ENCODE assay signal across 1 cellular context in genomic region chr12:53966070-53966384, GRCh38.
A peak's percentile ranks its signal among the peaks of the same experiment; 100 is the strongest.
TF ChIP-seq lines count a peak whose summit lies in the region.

No MANE protein-coding gene starts in this region.

TF ChIP-seq in H1, 55 proteins besides CTCF, POLR2A, EP300 and RAD21:
- no peak for TF ChIP-seq RNF2 (IDR thresholded peaks at IDR 0.05; ENCODE audit: borderline replicate concordance, low read depth, low read length, missing control alignments, poor library complexity, severe bottlenecking)
- no peak for TF ChIP-seq E2F6 (IDR thresholded peaks at IDR 0.05)
- TF ChIP-seq EZH2 (IDR thresholded peaks at IDR 0.05; ENCODE audit: low read depth, low read length, severe bottlenecking): no peak
- no peak for TF ChIP-seq CBX8 (IDR thresholded peaks at IDR 0.05; ENCODE audit: borderline replicate concordance, low read depth, low read length)
- TF ChIP-seq TCF12 (IDR thresholded peaks at IDR 0.05; ENCODE audit: low read depth, low read length): peak; percentile 28; the same call in 1 of the 2 replicates
- TF ChIP-seq SAP30 (IDR thresholded peaks at IDR 0.05; ENCODE audit: insufficient read depth, insufficient replicate concordance, low read length): no peak
- TF ChIP-seq CHD2 (IDR thresholded peaks at IDR 0.05; ENCODE audit: low read length): no peak
- TF ChIP-seq SIX5 (IDR thresholded peaks at IDR 0.05; ENCODE audit: low read depth, low read length): no peak
- no peak for TF ChIP-seq POU5F1 (IDR thresholded peaks at IDR 0.05; ENCODE audit: low read depth, low read length)
- TF ChIP-seq EGR1 (IDR thresholded peaks at IDR 0.05; ENCODE audit: borderline replicate concordance, low read depth, low read length): peak; percentile 87
- TF ChIP-seq FOSL1 (IDR thresholded peaks at IDR 0.05; ENCODE audit: insufficient read depth, low read depth, low read length): no peak
- 0 out of 4 replicates have a peak, but pooled peaks of 1 of the 2 experiments have one; percentile 25 for TF ChIP-seq SIN3A (conservative IDR thresholded peaks at IDR 0.05 in 1 of 2, IDR thresholded peaks at IDR 0.05 in 1 of 2; ENCODE audit: low read depth in 1 of 2, low read length in 2 of 2)
- 0 out of 2 replicates have a peak, but pooled peaks have one; percentile 38 for TF ChIP-seq YY1 (IDR thresholded peaks at IDR 0.05; ENCODE audit: low read depth, low read length)
- no peak for TF ChIP-seq SRF (IDR thresholded peaks at IDR 0.05; ENCODE audit: low read depth, low read length)
- peak; percentile 94 for TF ChIP-seq CTBP2 (IDR thresholded peaks at IDR 0.05; ENCODE audit: borderline replicate concordance, insufficient read depth, insufficient read length, low read length)
- TF ChIP-seq NANOG (IDR thresholded peaks at IDR 0.05; ENCODE audit: insufficient read depth, low read depth, low read length, poor library complexity, severe bottlenecking): no peak
- 0 out of 2 replicates have a peak, but pooled peaks have one; percentile 11 for TF ChIP-seq SP1 (IDR thresholded peaks at IDR 0.05; ENCODE audit: low read depth, low read length)
TF ChIP-seq in H1: peak in this region for 6.
